In the genomic region with DNA sequence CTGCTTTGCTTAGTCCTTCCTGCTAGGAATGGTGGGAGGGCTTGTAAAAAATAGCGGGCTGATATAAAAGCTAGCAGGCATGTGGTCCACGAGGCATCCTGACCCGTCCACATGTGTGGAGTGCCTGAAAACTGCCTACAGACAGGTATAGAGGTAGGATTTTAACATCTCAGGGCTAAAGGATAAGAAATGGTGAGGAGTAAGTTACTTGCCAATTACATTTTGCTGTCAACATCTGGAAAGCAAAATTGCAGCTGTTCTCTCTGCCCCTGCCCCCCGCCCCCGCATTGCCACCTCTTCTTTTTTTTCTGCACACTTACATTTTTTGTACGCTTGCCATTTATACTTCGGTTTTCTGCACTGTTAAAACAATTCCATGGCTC, we compare ENCODE assay signal across 19 cellular contexts. TPM values are rescaled to one million over a fixed set of nuclear protein-coding genes. Genes with fewer than 3 reads are reported as not detected.
DNase-seq lines count a peak whose midpoint lies in the region; ATAC-seq and TF ChIP-seq lines count a peak whose summit lies in the region.
"Had no signal": no experiment of that assay in that cellular context is flagged by ENCODE, and none has a peak within 500 bp of the region (broad histone marks: within the 10 kb centered on the region; RNA-seq: fewer than 3 reads in every experiment).

No MANE protein-coding gene starts in this region.

- H3K4me3 ChIP-seq in heart right ventricle (peak overlapping the region in 1 of 10 donors; percentile 10), epithelial cell of proximal tubule (ENCODE audit: low read depth, low read length) (peak overlapping the region; percentile 49), gastrocnemius medialis (peak overlapping the region in 2 of 4 donors; percentile 16 to 37), aorta (ENCODE audit: low read length in 2 of 2) (no peak overlapping the region)
- H3K4me3 ChIP-seq: mucosa of descending colon, Peyer's patch had no signal

- DNase-seq in heart right ventricle, result no peak
- DNase-seq in left ventricle myocardium superior, result no peak
- DNase-seq in epithelial cell of proximal tubule (ENCODE audit: low read depth), result no peak
- no peak for DNase-seq in gastrocnemius medialis
- no peak for DNase-seq in aorta
- DNase-seq in head of caudate nucleus, result no peak
- DNase-seq: activated CD4-positive, alpha-beta T cell treated with anti-CD3 and anti-CD28 coated beads for 1 hour; activated T-cell treated with anti-CD3 and anti-CD28 coated beads, Interleukin-2, amount 50 U/mL, for 1 hour; foreskin melanocyte; GDM1; mucosa of descending colon; NCI-H1694; NCI-H510A; Peyer's patch; stimulated activated CD4-positive, alpha-beta T cell treated with anti-CD3 and anti-CD28 coated beads, Interleukin-2, amount 100 ng/mL, for 24 hours; stimulated activated CD8-positive, alpha-beta memory T cell treated with anti-CD3 and anti-CD28 coated beads, Interleukin-4, amount 100 ng/mL, for 48 hours had no signal

- 68% methylated on average over 7 of the region's 7 CpGs for WGBS in heart right ventricle, 2 donors
- 6 to 10% methylated on average over 7 of the region's 7 CpGs for WGBS in aorta, 2 donors

- no peak for TF ChIP-seq POLR2A in gastrocnemius medialis (IDR thresholded peaks at IDR 0.05)

- in situ Hi-C loops in gastrocnemius medialis (cut with MboI; ENCODE audit: low sequenced_read_pairs in 4 of 4), result no loop called here

- TF ChIP-seq CTCF in heart right ventricle (IDR thresholded peaks at IDR 0.05) (no peak), epithelial cell of proximal tubule (conservative IDR thresholded peaks at IDR 0.05; ENCODE audit: low read depth, low read length) (no peak), gastrocnemius medialis (IDR thresholded peaks at IDR 0.05 in 4 of 5, conservative IDR thresholded peaks at IDR 0.05 in 1 of 5) (no peak)

- H3K4me1 ChIP-seq in heart right ventricle, result peaks cover 53 to 99% (median 89%) of the 10 kb centered on the region in 9 donors
- H3K4me1 ChIP-seq in gastrocnemius medialis, result peaks cover 72 to 76% of the 10 kb centered on the region in 2 donors
- peaks cover 5 to 6% of the 10 kb centered on the region in 2 donors for H3K4me1 ChIP-seq in aorta (ENCODE audit: control insufficient read depth in 1 of 2, insufficient read depth in 2 of 2, low read length in 2 of 2)
- H3K4me1 ChIP-seq: parathyroid adenoma had no signal

- H3K27ac ChIP-seq in heart right ventricle (peak overlapping the region in 7 of 10 donors; percentile 30 to 96 (median 90)), gastrocnemius medialis (peak overlapping the region; percentile 97 to 100 (median 99)), aorta (ENCODE audit: low read depth in 1 of 2, low read length in 2 of 2) (peak overlapping the region; percentile 59 to 90)
- H3K27ac ChIP-seq: parathyroid adenoma had no signal

- H3K36me3 ChIP-seq in heart right ventricle (no peaks in the 10 kb centered on the region), gastrocnemius medialis (no peaks in the 10 kb centered on the region), aorta (ENCODE audit: control insufficient read depth in 1 of 2, insufficient read depth in 2 of 2, low read length in 1 of 2) (no peaks in the 10 kb centered on the region)
- H3K36me3 ChIP-seq: Peyer's patch had no signal

- ATAC-seq in heart right ventricle, result no peak
- no peak for ATAC-seq in left ventricle myocardium superior
- ATAC-seq in gastrocnemius medialis, result no peak
- ATAC-seq in aorta (ENCODE audit: low FRiP score), result no peak
- ATAC-seq in HG02973 (IDR thresholded peaks at IDR 0.05; ENCODE audit: unreplicated experiment), result no peak
- no peak for ATAC-seq in HG02884 (IDR thresholded peaks at IDR 0.05; ENCODE audit: unreplicated experiment)

- H3K27me3 ChIP-seq in heart right ventricle (peaks cover 0 to 43% (median 0%) of the 10 kb centered on the region in 7 donors), gastrocnemius medialis (no peaks in the 10 kb centered on the region), aorta (ENCODE audit: control insufficient read depth in 1 of 2, insufficient read depth in 2 of 2, low read length in 1 of 2) (no peaks in the 10 kb centered on the region)
- H3K27me3 ChIP-seq: Peyer's patch had no signal

- H3K9me3 ChIP-seq in heart right ventricle, result no peaks in the 10 kb centered on the region
- no peaks in the 10 kb centered on the region for H3K9me3 ChIP-seq in gastrocnemius medialis
- no peaks in the 10 kb centered on the region for H3K9me3 ChIP-seq in aorta (ENCODE audit: control insufficient read depth, low read length)
- H3K9me3 ChIP-seq: mucosa of descending colon, Peyer's patch had no signal

- intact Hi-C loops in heart right ventricle (cut with DNase I) (loop anchor here in 2 of 10 donors (2.0 to 5.0 kb wide), 2 partner anchors 17 to 46 kb away; no protein-coding TSS in a partner anchor), left ventricle myocardium superior (cut with micrococcal nuclease) (no loop called here), gastrocnemius medialis (cut with DNase I; ENCODE audit: low total_unique reads) (no loop called here), aorta (cut with DNase I) (no loop called here), head of caudate nucleus (cut with DNase I) (no loop called here)

RNA-seq across cellular contexts. Expression of gene NFIX, which starts 21.0 kb away (rescaled TPM):
- total RNA-seq in heart right ventricle, result 100 to 1,000 TPM; 111 to 162 (median 145) TPM
- 10 to 100 TPM; 16.8 to 34.2 TPM for polyA plus RNA-seq in heart right ventricle
- total RNA-seq in left ventricle myocardium superior, result 171 TPM
- 1.7 TPM in 1 of 2 replicates, not detected in the other for total RNA-seq in epithelial cell of proximal tubule
- 100 to 1,000 TPM in 2 of 4 donors, 10 to 100 TPM in 2; 31.9 to 128 (median 105) TPM for total RNA-seq in gastrocnemius medialis
- 100 to 1,000 TPM; 184 to 327 TPM for total RNA-seq in aorta
- polyA plus RNA-seq in aorta, result 10 to 100 TPM; 45.5 to 49.8 TPM

RNA-seq across cellular contexts. Expression of gene DAND5, which starts 46.9 kb away (rescaled TPM):
- 10 to 100 TPM in 5 of 10 donors, 1 to 10 TPM in 5; 7.3 to 14.4 (median 10.1) TPM for total RNA-seq in heart right ventricle
- polyA plus RNA-seq in heart right ventricle, result 1 to 10 TPM in 1 of 2 donors, under 1 TPM in 1; 0.71 to 4.2 TPM
- 11.2 TPM for total RNA-seq in left ventricle myocardium superior
- 0.06 and 0.07 TPM in 2 replicates for total RNA-seq in epithelial cell of proximal tubule
- not detected for total RNA-seq in gastrocnemius medialis
- not detected for total RNA-seq in aorta
- polyA plus RNA-seq in aorta, result under 1 TPM in 1 of 2 donors, not detected in 1; 0.13 TPM

RNA-seq across cellular contexts. Expression of gene GADD45GIP1, which starts 59.2 kb away (rescaled TPM):
- 10 to 100 TPM; 18.4 to 33.9 (median 20.9) TPM for total RNA-seq in heart right ventricle
- polyA plus RNA-seq in heart right ventricle, result 100 to 1,000 TPM; 120 to 237 TPM
- total RNA-seq in left ventricle myocardium superior, result 28.7 TPM
- 87.2 and 105 TPM in 2 replicates for total RNA-seq in epithelial cell of proximal tubule
- total RNA-seq in gastrocnemius medialis, result 10 to 100 TPM; 50.7 to 71.0 (median 61.4) TPM
- 10 to 100 TPM; 15.3 to 15.7 TPM for total RNA-seq in aorta
- polyA plus RNA-seq in aorta, result 10 to 100 TPM; 30.9 to 40.6 TPM

Comparison
In these comparisons a context has a peak if more than half of its experiments do, and no peak if none do; other contexts are left out.
1. RNA of gene NFIX, which starts 21.0 kb away (total RNA-seq): 184 to 327 TPM in aorta, 171 TPM in left ventricle myocardium superior (single experiment), 111 to 162 TPM in heart right ventricle and 31.9 to 128 TPM in gastrocnemius medialis; 1.7 TPM in epithelial cell of proximal tubule; every median in the first group is over 10 times any median in the second.
2. Peak in every context shown above with its lines, with median percentiles within 50 percentile points of each other: H3K27ac ChIP-seq.